Comparison of ENCODE assay signal across 16 cellular contexts in the genomic region with DNA sequence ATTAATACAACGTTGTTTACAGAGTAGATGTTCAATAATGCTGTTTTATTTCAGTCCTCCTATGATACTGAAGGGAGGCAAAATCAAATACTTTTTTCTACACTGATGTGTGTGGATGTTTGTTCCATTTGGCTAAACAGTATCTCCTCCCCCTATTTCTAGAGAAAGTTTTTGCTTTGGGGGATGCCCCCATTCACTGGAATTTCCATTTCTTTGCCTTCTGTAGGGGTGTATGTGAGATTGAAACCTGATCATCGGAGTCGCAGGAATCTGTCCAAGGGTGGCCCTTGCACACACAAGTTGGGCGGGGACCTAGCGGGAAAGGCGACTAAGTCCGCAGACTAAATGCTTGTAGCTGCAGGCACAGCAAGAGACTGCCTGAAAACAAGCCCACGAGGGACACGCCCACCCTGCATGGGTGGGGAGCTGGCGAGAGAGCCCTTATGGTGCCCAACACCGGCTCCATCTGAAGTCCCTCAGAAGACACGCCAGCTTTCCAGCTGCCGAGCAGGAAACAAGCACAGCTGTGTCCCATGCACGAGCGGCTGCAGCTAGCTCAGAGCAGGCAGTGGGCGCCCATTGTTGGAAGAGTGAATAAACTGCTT.
"Had no signal": no experiment of that assay in that cellular context is flagged by ENCODE, and none has a peak within 500 bp of the region (broad histone marks: within the 10 kb centered on the region; RNA-seq: fewer than 3 reads in every experiment).

No MANE protein-coding gene starts in this region.

- H3K4me1 Mint-ChIP-seq: naive B cell had no signal

- H3K4me3 Mint-ChIP-seq: activated CD4-positive, alpha-beta memory T cell treated with anti-CD3 and anti-CD28 coated beads, Interleukin-2, amount 10 ng/mL, durations not matched to agents 7 days and 5 days; activated naive CD4-positive, alpha-beta T cell treated with anti-CD3 and anti-CD28 coated beads, Interleukin-2, amount 10 ng/mL, durations not matched to agents 7 days and 5 days; activated T-cell treated with anti-CD3 and anti-CD28 coated beads, Interleukin-2, amount 50 U/mL, for 24 hours; naive B cell; neural progenitor cell; stimulated activated effector memory CD8-positive, alpha-beta T cell treated with anti-CD3 and anti-CD28 coated beads, Interleukin-12 subunit alpha, Interleukin-12 subunit beta, amount 100 ng/mL, for 72 hours had no signal

- H3K27me3 Mint-ChIP-seq: activated CD4-positive, alpha-beta memory T cell treated with anti-CD3 and anti-CD28 coated beads, Interleukin-2, amount 10 ng/mL, durations not matched to agents 7 days and 5 days; activated naive CD4-positive, alpha-beta T cell treated with anti-CD3 and anti-CD28 coated beads, Interleukin-2, amount 10 ng/mL, durations not matched to agents 7 days and 5 days; activated T-cell treated with anti-CD3 and anti-CD28 coated beads, Interleukin-2, amount 50 U/mL, for 24 hours; naive B cell had no signal

- DNase-seq: activated CD4-positive, alpha-beta memory T cell treated with anti-CD3 and anti-CD28 coated beads, Interleukin-2, amount 10 ng/mL, durations not matched to agents 7 days and 5 days; activated CD4-positive, alpha-beta T cell treated with anti-CD3 and anti-CD28 coated beads for 1 hour; activated naive CD4-positive, alpha-beta T cell treated with anti-CD3 and anti-CD28 coated beads, Interleukin-2, amount 10 ng/mL, durations not matched to agents 7 days and 5 days; activated T-cell treated with anti-CD3 and anti-CD28 coated beads, Interleukin-2, amount 50 U/mL, for 24 hours; cerebellar nuclear complex; cortex of kidney; mesenchymal stem cell; mucosa of descending colon; naive B cell; stimulated activated CD4-positive, alpha-beta T cell treated with anti-CD3 and anti-CD28 coated beads, Interleukin-2, amount 100 ng/mL, for 48 hours; substantia nigra; uterus had no signal

- H3K9me3 Mint-ChIP-seq: activated CD4-positive, alpha-beta memory T cell treated with anti-CD3 and anti-CD28 coated beads, Interleukin-2, amount 10 ng/mL, durations not matched to agents 7 days and 5 days; activated T-cell treated with anti-CD3 and anti-CD28 coated beads, Interleukin-2, amount 50 U/mL, for 24 hours; activated T-helper 2 cell treated with anti-CD3 and anti-CD28 coated beads, Interferon-gamma antibody, Interleukin-2, Interleukin-4, amounts not matched to agents 10 μg/mL and 5 μg/mL and 100 μg/mL, durations not matched to agents 14 hours and 24 hours and 36 hours; naive B cell; neural progenitor cell; stimulated activated effector memory CD8-positive, alpha-beta T cell treated with anti-CD3 and anti-CD28 coated beads, Interleukin-12 subunit alpha, Interleukin-12 subunit beta, amount 100 ng/mL, for 72 hours had no signal

- H3K27ac Mint-ChIP-seq: activated CD4-positive, alpha-beta memory T cell treated with anti-CD3 and anti-CD28 coated beads, Interleukin-2, amount 10 ng/mL, durations not matched to agents 7 days and 5 days; activated naive CD4-positive, alpha-beta T cell treated with anti-CD3 and anti-CD28 coated beads, Interleukin-2, amount 10 ng/mL, durations not matched to agents 7 days and 5 days; activated T-cell treated with anti-CD3 and anti-CD28 coated beads, Interleukin-2, amount 50 U/mL, for 24 hours; activated T-helper 2 cell treated with anti-CD3 and anti-CD28 coated beads, Interferon-gamma antibody, Interleukin-2, Interleukin-4, amounts not matched to agents 10 μg/mL and 5 μg/mL and 100 μg/mL, durations not matched to agents 14 hours and 24 hours and 36 hours; naive B cell; neural progenitor cell; stimulated activated effector memory CD8-positive, alpha-beta T cell treated with anti-CD3 and anti-CD28 coated beads, Interleukin-12 subunit alpha, Interleukin-12 subunit beta, amount 100 ng/mL, for 72 hours had no signal

- ATAC-seq: esophagus mucosa; mucosa of descending colon; stimulated activated effector memory CD8-positive, alpha-beta T cell treated with anti-CD3 and anti-CD28 coated beads, Interleukin-12 subunit alpha, Interleukin-12 subunit beta, amount 100 ng/mL, for 72 hours had no signal
